22 cellular contexts compared by ENCODE assay signal in genomic region chr10:22343761-22344160, GRCh38. TPM values are rescaled to one million over a fixed set of nuclear protein-coding genes. Genes with fewer than 3 reads are reported as not detected.
"Had no signal": no experiment of that assay in that cellular context is flagged by ENCODE, and none has a peak within 500 bp of the region (broad histone marks: within the 10 kb centered on the region; RNA-seq: fewer than 3 reads in every experiment).

No MANE protein-coding gene starts in this region.

- DNase-seq: activated CD4-positive, alpha-beta T cell treated with anti-CD3 and anti-CD28 coated beads, Interleukin-2, amount 10 ng/mL, durations not matched to agents 7 days and 5 days; activated CD8-positive, alpha-beta memory T cell treated with anti-CD3 and anti-CD28 coated beads, Interleukin-2, amount 50 U/mL, for 4 hours; activated gamma-delta T cell; colonic mucosa; foreskin melanocyte; glutamatergic neuron; hippocampal formation; left cardiac atrium; lower lobe of right lung; natural killer cell; sigmoid colon; spleen; stimulated activated CD4-positive, alpha-beta T cell treated with anti-CD3 and anti-CD28 coated beads, Interleukin-4, amount 100 ng/mL, for 4 hours; transverse colon had no signal

- H3K9me3 ChIP-seq: ascending aorta, colonic mucosa, lower lobe of right lung, sigmoid colon, transverse colon, vagina had no signal

- H3K36me3 ChIP-seq: ascending aorta, colonic mucosa, lower lobe of right lung, sigmoid colon, spleen, transverse colon, vagina had no signal

- H3K4me3 Mint-ChIP-seq: activated CD4-positive, alpha-beta T cell treated with anti-CD3 and anti-CD28 coated beads, Interleukin-2, amount 10 ng/mL, durations not matched to agents 7 days and 5 days; activated naive CD4-positive, alpha-beta T cell treated with anti-CD3 and anti-CD28 coated beads, Interleukin-2, amount 50 U/mL, for 24 hours; central memory CD8-positive, alpha-beta T cell; stimulated activated memory B cell treated with anti-CD40 and anti-IgM and Interleukin-4, amounts not matched to agents 10 μg/mL and 1 μg/mL and 100 μg/mL, for 72 hours had no signal

- H3K9ac ChIP-seq: parathyroid adenoma had no signal

- H3K9me3 Mint-ChIP-seq: activated CD4-positive, alpha-beta T cell treated with anti-CD3 and anti-CD28 coated beads, Interleukin-2, amount 10 ng/mL, durations not matched to agents 7 days and 5 days; central memory CD8-positive, alpha-beta T cell had no signal

- H3K27ac ChIP-seq: ascending aorta, colonic mucosa, lower lobe of right lung, parathyroid adenoma, sigmoid colon, spleen, transverse colon, vagina had no signal

- ATAC-seq: activated CD4-positive, CD25-positive, alpha-beta regulatory T cell treated with anti-CD3 and anti-CD28 coated beads, Interleukin-2, amount 50 U/mL, for 24 hours; left cardiac atrium; lower lobe of right lung; natural killer cell; stimulated activated memory B cell treated with anti-CD40 and anti-IgM and Interleukin-4, amounts not matched to agents 10 μg/mL and 1 μg/mL and 100 μg/mL, for 72 hours had no signal

- FAIRE-seq: endometrium had no signal

- H3K4me1 ChIP-seq: colonic mucosa, parathyroid adenoma had no signal

- H3K4me3 ChIP-seq: ascending aorta, colonic mucosa, lower lobe of right lung, sigmoid colon, spleen, transverse colon, vagina had no signal

- H3K36me3 Mint-ChIP-seq: natural killer cell had no signal

- H3K27ac Mint-ChIP-seq: activated CD4-positive, alpha-beta T cell treated with anti-CD3 and anti-CD28 coated beads, Interleukin-2, amount 10 ng/mL, durations not matched to agents 7 days and 5 days; stimulated activated memory B cell treated with anti-CD40 and anti-IgM and Interleukin-4, amounts not matched to agents 10 μg/mL and 1 μg/mL and 100 μg/mL, for 72 hours had no signal

RNA-seq across cellular contexts. Expression of gene SPAG6, which starts 1.5 kb away (rescaled TPM):
- total RNA-seq: ascending aorta, colonic mucosa, left cardiac atrium, sigmoid colon, spleen, transverse colon, vagina had no signal
